ENCODE assay signal across 8 cellular contexts in the genomic region with DNA sequence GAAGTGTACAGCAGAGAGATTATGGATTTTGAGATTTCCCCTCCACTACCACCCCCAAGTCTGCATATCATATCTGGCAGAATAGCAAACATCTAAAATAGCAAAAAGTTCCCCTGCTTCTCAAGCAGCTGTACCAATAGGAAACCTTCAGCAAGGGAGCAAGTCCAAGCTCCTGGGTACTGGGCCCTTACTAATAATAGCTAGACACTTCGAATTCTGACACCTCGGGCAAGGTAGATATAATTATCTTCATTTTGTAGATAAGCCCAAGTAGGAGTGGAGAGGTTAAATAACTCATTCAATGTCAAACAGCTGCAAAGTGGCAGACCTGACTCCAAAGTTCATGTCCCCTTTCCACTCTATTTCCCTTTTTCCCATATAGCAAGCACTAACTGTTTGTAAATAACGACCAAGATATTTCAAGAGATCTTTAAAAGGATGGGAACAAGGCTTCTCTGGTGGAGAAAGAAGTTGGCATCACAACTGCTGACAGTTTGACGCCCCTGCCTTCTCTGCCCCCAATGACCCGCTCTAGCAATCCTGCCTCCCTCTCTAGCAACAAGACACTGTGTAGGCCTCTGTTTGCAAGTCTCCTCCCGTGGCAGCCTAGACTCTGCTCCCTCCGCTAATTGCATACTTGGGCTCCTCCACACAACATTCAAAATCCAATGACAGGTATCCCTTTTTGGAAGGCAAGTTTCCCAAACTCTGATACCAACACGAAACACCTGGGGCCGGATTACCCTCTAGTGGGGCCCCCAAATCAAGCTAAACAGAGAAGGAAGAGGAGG. TPM values are rescaled to one million over a fixed set of nuclear protein-coding genes. Genes with fewer than 3 reads are reported as not detected.
DNase-seq lines count a peak whose midpoint lies in the region; ATAC-seq, FAIRE-seq and TF ChIP-seq lines count a peak whose summit lies in the region.

No MANE protein-coding gene starts in this region.

- no peaks in the 10 kb centered on the region for H3K36me3 ChIP-seq in kidney (ENCODE audit: control insufficient read depth in 1 of 2, insufficient read depth in 2 of 2, low read length in 2 of 2)

- peaks cover 0 to 3% of the 10 kb centered on the region in 2 donors for H3K9me3 ChIP-seq in kidney (ENCODE audit: control insufficient read depth in 1 of 2, low read length in 2 of 2)

- TF ChIP-seq CTCF in LNCaP clone FGC (IDR thresholded peaks at IDR 0.05; ENCODE audit: control insufficient read depth, extremely low read depth, insufficient read depth) (no peak), astrocyte of the cerebellum (IDR thresholded peaks at IDR 0.05; ENCODE audit: low read depth, low read length, missing control alignments) (no peak), kidney (IDR thresholded peaks at IDR 0.05; ENCODE audit: borderline replicate concordance, extremely low read depth, insufficient read depth) (no peak)

- H3K4me3 ChIP-seq in LNCaP clone FGC (ENCODE audit: low read depth, low read length) (peak overlapping the region; percentile 91), astrocyte of the cerebellum (ENCODE audit: low read depth, low read length) (peak overlapping the region; percentile 85), kidney (ENCODE audit: low read length in 2 of 2) (peak overlapping the region; percentile 76 to 97)

- peaks cover 0 to 6% of the 10 kb centered on the region in 2 donors for H3K4me1 ChIP-seq in kidney (ENCODE audit: control insufficient read depth in 1 of 2, insufficient read depth in 1 of 2, low read depth in 1 of 2, low read length in 2 of 2)

- no peak for ATAC-seq in HG02642 (IDR thresholded peaks at IDR 0.05; ENCODE audit: poor library complexity, unreplicated experiment)

- peak overlapping the region; percentile 68 to 72 for H3K9ac ChIP-seq in kidney (ENCODE audit: low read length in 2 of 2)

- H3K27ac ChIP-seq in kidney (ENCODE audit: low read depth in 2 of 2, low read length in 2 of 2) = peak overlapping the region; percentile 88 to 91
- peak overlapping the region; percentile 82 for H3K27ac ChIP-seq in substantia nigra (ENCODE audit: low read depth, low read length, poor library complexity, severe bottlenecking)

- FAIRE-seq in kidney (lab: Jason Lieb, UNC) (no peak), frontal cortex (lab: Jason Lieb, UNC) (no peak)

- DNase-seq in stimulated activated CD4-positive, alpha-beta T cell treated with anti-CD3 and anti-CD28 coated beads, Interleukin-15, amount 100 ng/mL, for 24 hours = peak; percentile 18
- no peak for DNase-seq in stimulated activated CD4-positive, alpha-beta T cell treated with anti-CD3 and anti-CD28 coated beads, Interleukin-4, amount 100 ng/mL, for 1 hour
- no peak for DNase-seq in LNCaP clone FGC (ENCODE audit: low read depth)
- DNase-seq in astrocyte of the cerebellum (ENCODE audit: low read depth) = no peak
- no peak for DNase-seq in kidney
- peak in 4 of 49 donors; percentile 7 to 50 (median 29) for DNase-seq in substantia nigra (lab: John Stamatoyannopoulos, UW)
- DNase-seq in frontal cortex (ENCODE audit: low spot score in 2 of 2) = no peak

- in situ Hi-C loops in astrocyte of the cerebellum (cut with HindIII; ENCODE audit: low sequenced_read_pairs) = no loop called here

- intact Hi-C loops in kidney (cut with DNase I) = no loop called here

RNA-seq across cellular contexts. Expression of gene ADAR, which starts 18.7 kb away (rescaled TPM):
- total RNA-seq in kidney (154 TPM), frontal cortex (63.2 TPM)
- polyA plus RNA-seq in kidney (ENCODE audit: insufficient read depth, low read depth, low replicate concordance) = 40.3 TPM

RNA-seq across cellular contexts. Expression of gene CHRNB2, which starts 59.1 kb away (rescaled TPM):
- total RNA-seq in kidney (0.60 TPM), frontal cortex (17.9 TPM)
- polyA plus RNA-seq in kidney (ENCODE audit: insufficient read depth, low read depth, low replicate concordance) = not detected

Comparison
In these comparisons a context has a peak if more than half of its experiments do, and no peak if none do; other contexts are left out.
1. RNA of gene CHRNB2, which starts 59.1 kb away (total RNA-seq): 17.9 TPM in frontal cortex (single experiment); 0.60 TPM in kidney (single experiment); every median in the first group is over 10 times any median in the second.
2. Peak in every context shown above with its lines, with median percentiles within 50 percentile points of each other: H3K4me3 ChIP-seq.